ENCODE assay signal across 26 cellular contexts in the genomic region with DNA sequence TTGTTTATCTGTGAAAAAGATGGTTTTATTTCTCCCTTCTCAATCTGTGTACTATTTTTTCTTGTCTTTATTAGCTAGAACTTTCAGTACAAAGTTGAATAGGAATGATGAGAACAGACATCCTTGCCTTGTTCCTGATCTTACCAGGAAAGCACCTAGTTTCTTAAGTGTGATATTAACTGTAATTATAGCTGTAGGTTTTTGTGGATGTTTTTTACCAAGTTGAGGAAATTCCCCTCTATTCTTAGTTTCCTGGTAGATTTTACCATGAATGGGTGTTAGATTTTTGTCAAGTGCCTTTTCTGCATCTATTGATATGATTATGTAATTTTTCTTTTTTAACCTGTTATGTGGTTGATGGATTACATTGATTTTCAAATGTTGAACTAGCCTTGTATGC.
"Had no signal": no experiment of that assay in that cellular context is flagged by ENCODE, and none has a peak within 500 bp of the region (broad histone marks: within the 10 kb centered on the region; RNA-seq: fewer than 3 reads in every experiment).

No MANE protein-coding gene starts in this region.

- ATAC-seq: left colon; left lung; lower lobe of right lung; naive thymus-derived CD8-positive, alpha-beta T cell; pancreas; right cardiac atrium; sciatic nerve; stimulated activated naive B cell treated with anti-CD40 and anti-IgM and Interleukin-4, amounts not matched to agents 10 μg/mL and 1 μg/mL and 100 μg/mL, for 72 hours; stimulated activated naive CD8-positive, alpha-beta T cell treated with anti-CD3 and anti-CD28 coated beads, Interleukin-15, Interleukin-2, amounts not matched to agents 100 U/mL and 50 U/mL, for 24 hours had no signal

- DNase-seq: immature natural killer cell; kidney; left colon; left lung; lower lobe of right lung; mammary epithelial cell; mesenchymal stem cell; naive thymus-derived CD8-positive, alpha-beta T cell; nucleus accumbens; pancreas; posterior cingulate gyrus; retina; right cardiac atrium; stimulated activated CD4-positive, alpha-beta T cell treated with anti-CD3 and anti-CD28 coated beads, Interleukin-12 subunit alpha, Interleukin-12 subunit beta, amount 100 ng/mL, for 4 hours; stimulated activated CD4-positive, alpha-beta T cell treated with anti-CD3 and anti-CD28 coated beads, Interleukin-15, amount 100 ng/mL, for 24 hours; stimulated activated CD4-positive, alpha-beta T cell treated with anti-CD3 and anti-CD28 coated beads, Interleukin-2, amount 100 ng/mL, for 24 hours; stimulated activated CD4-positive, alpha-beta T cell treated with anti-CD3 and anti-CD28 coated beads, Interleukin-4, amount 100 ng/mL, for 1 hour; stimulated activated naive B cell treated with anti-CD40 and anti-IgM and Interleukin-4, amounts not matched to agents 10 μg/mL and 1 μg/mL and 100 μg/mL, for 72 hours; stimulated activated naive CD8-positive, alpha-beta T cell treated with anti-CD3 and anti-CD28 coated beads, Interleukin-15, Interleukin-2, amounts not matched to agents 100 U/mL and 50 U/mL, for 24 hours; stomach; testis; thyroid gland; transverse colon; upper lobe of left lung had no signal

- FAIRE-seq: islet of Langerhans, kidney, pancreas had no signal
